ENCODE assay signal across 8 cellular contexts in genomic region chr2:219442206-219443015, GRCh38. TPM values are rescaled to one million over a fixed set of nuclear protein-coding genes. Genes with fewer than 3 reads are reported as not detected.
DNase-seq lines count a peak whose midpoint lies in the region; ATAC-seq and TF ChIP-seq lines count a peak whose summit lies in the region.

No MANE protein-coding gene starts in this region.

- no peak overlapping the region for H3K14ac ChIP-seq in H9 (ENCODE audit: insufficient read depth, low read length)

- ATAC-seq in T-cell (replicated peaks in 1 of 4) (peak in 2 of 4 experiments; percentile 5 to 15), HG03520 (IDR thresholded peaks at IDR 0.05; ENCODE audit: unreplicated experiment) (no peak)

- no peaks in the 10 kb centered on the region for H3K9me3 ChIP-seq in H9 (ENCODE audit: control insufficient read depth, low read depth, low read length)

- no peak overlapping the region for H2BK20ac ChIP-seq in H9 (ENCODE audit: low read depth, low read length, poor library complexity, severe bottlenecking)

- no peak overlapping the region for H2AK5ac ChIP-seq in H9 (ENCODE audit: insufficient read length, low read length)

- H3K27me3 Mint-ChIP-seq in H9 (ENCODE audit: low read depth) (peaks cover 41% of the 10 kb centered on the region), T-cell (peaks cover 0 to 26% of the 10 kb centered on the region in 2 donors)

- no peaks in the 10 kb centered on the region; the same call in 1 of the 2 replicates for H3K4me1 ChIP-seq in H9 (ENCODE audit: insufficient read depth, low read length)

- no peak overlapping the region for H3T11ph ChIP-seq in H9 (ENCODE audit: low read length)

- CTCF ChIA-PET in T-cell (lab: Charles Lee): interaction anchor here (0.6 to 1.2 kb wide), 5 partner anchors 54 to 126 kb away, joined by 3 to 5 read pairs (median 3); no protein-coding TSS in a partner anchor

- DNase-seq in H9 (no peak), T-cell (no peak), foreskin fibroblast (peak in 1 of 2 donors; percentile 35), skeletal muscle cell (ENCODE audit: low read depth) (no peak), ecto neural progenitor cell (ENCODE audit: low spot score) (no peak), LoVo (ENCODE audit: low spot score) (no peak), NK-92 (lab: John Stamatoyannopoulos, UW; ENCODE audit: unreplicated experiment) (no peak)

- POLR2A ChIA-PET in T-cell (lab: Charles Lee): interaction anchor here in 1 of 2 donors (0.6 kb wide), 1 partner anchor 32 kb away, joined by 10 read pairs; no protein-coding TSS in a partner anchor

- no peak overlapping the region for H3K4ac ChIP-seq in H9 (ENCODE audit: low read depth, low read length)

- peaks cover 5% of the 10 kb centered on the region; the same call in 1 of the 2 replicates for H3K27me3 ChIP-seq in H9 (ENCODE audit: insufficient read depth, low read length)

- H2BK12ac ChIP-seq in H9 (ENCODE audit: insufficient read length, low read depth, low read length): no peak overlapping the region

- no peak overlapping the region for H4K5ac ChIP-seq in H9 (ENCODE audit: insufficient read length, low read depth, low read length)

- no CpG with 5 or more reads among the region's 45 CpGs for WGBS in H9 (ENCODE audit: extremely low coverage, insufficient read length, low lambda C conversion rate)

- peak overlapping the region; percentile 44 for H3K4me2 ChIP-seq in H9 (ENCODE audit: insufficient read depth, insufficient read length, low read length)

- H3K4me3 Mint-ChIP-seq in H9 (peak overlapping the region; percentile 66 to 82), T-cell (peak overlapping the region; percentile 77 to 89 (median 80))

- H3K23me2 ChIP-seq in H9 (ENCODE audit: insufficient read length, low read depth, low read length, poor library complexity, severe bottlenecking): peaks cover 3% of the 10 kb centered on the region

- H3K4me1 Mint-ChIP-seq in H9 (peaks cover 26 to 37% of the 10 kb centered on the region in 2 experiments), T-cell (peaks cover 16 to 19% (median 19%) of the 10 kb centered on the region in 3 donors)

- H4K8ac ChIP-seq in H9 (replicated peaks; ENCODE audit: insufficient read length, low read depth, low read length): no peak overlapping the region

- no peak overlapping the region for H4K91ac ChIP-seq in H9 (ENCODE audit: insufficient read length, low read depth, low read length)

- no peak overlapping the region for H2BK15ac ChIP-seq in H9 (ENCODE audit: low read depth, low read length)

- no peak overlapping the region for H2BK5ac ChIP-seq in H9 (ENCODE audit: insufficient read length, low read length)

- H3K18ac ChIP-seq in H9 (ENCODE audit: insufficient read length, low read depth, low read length): no peak overlapping the region

- no peaks in the 10 kb centered on the region for H3K9me3 Mint-ChIP-seq in H9
- no peaks in the 10 kb centered on the region for H3K9me3 Mint-ChIP-seq in T-cell

- TF ChIP-seq CTCF in H9 (conservative IDR thresholded peaks at IDR 0.05): no peak
- TF ChIP-seq CTCF in foreskin fibroblast (IDR thresholded peaks at IDR 0.05; ENCODE audit: low read depth, low read length): no peak

- H3K27ac Mint-ChIP-seq in H9 (no peak overlapping the region; a peak in 1 of 7 replicates), T-cell (peak overlapping the region in 1 of 2 donors; percentile 27)

- H3K4me3 ChIP-seq in foreskin fibroblast (ENCODE audit: low read depth in 1 of 2, low read length in 2 of 2): peak overlapping the region; percentile 46 to 59
- peak overlapping the region; percentile 55 for H3K4me3 ChIP-seq in skeletal muscle cell (ENCODE audit: low read depth, low read length)

- H3K9ac ChIP-seq in H9 (ENCODE audit: extremely low read depth, insufficient read length, low read length): no peak overlapping the region

- H3K36me3 Mint-ChIP-seq in H9 (ENCODE audit: insufficient read depth in 1 of 3, low read depth in 3 of 3) (peaks cover 0 to 3% (median 3%) of the 10 kb centered on the region in 3 experiments; a peak in 2 of 7 replicates), T-cell (no peaks in the 10 kb centered on the region)

- no peaks in the 10 kb centered on the region for H3K79me2 ChIP-seq in H9 (ENCODE audit: insufficient read depth, low read length)

- no peak overlapping the region for H2AFZ ChIP-seq in H9 (ENCODE audit: low read length)

- H2BK120ac ChIP-seq in H9 (ENCODE audit: low read depth, low read length, poor library complexity, severe bottlenecking): no peak overlapping the region

- no peak overlapping the region for H3K56ac ChIP-seq in H9 (ENCODE audit: insufficient read length, low read depth, low read length)

- H3K27ac ChIP-seq in H9 (ENCODE audit: insufficient read length, low read depth, low read length): no peak overlapping the region

- H3K23ac ChIP-seq in H9 (ENCODE audit: insufficient read length, low read depth, low read length): no peak overlapping the region

- no peaks in the 10 kb centered on the region for H3K79me1 ChIP-seq in H9 (ENCODE audit: insufficient read depth, low read depth, low read length, poor library complexity, severe bottlenecking)

- no peaks in the 10 kb centered on the region for H4K20me1 ChIP-seq in H9 (ENCODE audit: control insufficient read depth, insufficient read depth, insufficient read length)

RNA-seq across cellular contexts. Expression of gene SPEG, which starts 7.8 kb away (rescaled TPM):
- total RNA-seq in H9 (2021) (23.7 and 25.2 TPM in 2 replicates), T-cell (10 to 100 TPM; 13.8 to 23.9 (median 18.9) TPM)

RNA-seq across cellular contexts. Expression of gene DES, which starts 24.2 kb away (rescaled TPM):
- total RNA-seq in H9 (2021) (3.0 and 4.6 TPM in 2 replicates), T-cell (1 to 10 TPM in 2 of 5 donors, under 1 TPM in 1, not detected in 2; 0.98 to 1.3 (median 1.3) TPM)

RNA-seq across cellular contexts. Expression of gene DNPEP, which starts 54.7 kb away (rescaled TPM):
- total RNA-seq in H9 (2021) (60.9 and 63.5 TPM in 2 replicates), T-cell (10 to 100 TPM; 73.5 to 88.8 (median 85.4) TPM)

RNA-seq across cellular contexts. Expression of gene GMPPA, which starts 56.3 kb away (rescaled TPM):
- total RNA-seq in H9 (2021) (32.0 and 34.5 TPM in 2 replicates), T-cell (10 to 100 TPM; 20.6 to 47.7 (median 41.3) TPM)
